ENCODE assay signal across 13 cellular contexts in the genomic region with DNA sequence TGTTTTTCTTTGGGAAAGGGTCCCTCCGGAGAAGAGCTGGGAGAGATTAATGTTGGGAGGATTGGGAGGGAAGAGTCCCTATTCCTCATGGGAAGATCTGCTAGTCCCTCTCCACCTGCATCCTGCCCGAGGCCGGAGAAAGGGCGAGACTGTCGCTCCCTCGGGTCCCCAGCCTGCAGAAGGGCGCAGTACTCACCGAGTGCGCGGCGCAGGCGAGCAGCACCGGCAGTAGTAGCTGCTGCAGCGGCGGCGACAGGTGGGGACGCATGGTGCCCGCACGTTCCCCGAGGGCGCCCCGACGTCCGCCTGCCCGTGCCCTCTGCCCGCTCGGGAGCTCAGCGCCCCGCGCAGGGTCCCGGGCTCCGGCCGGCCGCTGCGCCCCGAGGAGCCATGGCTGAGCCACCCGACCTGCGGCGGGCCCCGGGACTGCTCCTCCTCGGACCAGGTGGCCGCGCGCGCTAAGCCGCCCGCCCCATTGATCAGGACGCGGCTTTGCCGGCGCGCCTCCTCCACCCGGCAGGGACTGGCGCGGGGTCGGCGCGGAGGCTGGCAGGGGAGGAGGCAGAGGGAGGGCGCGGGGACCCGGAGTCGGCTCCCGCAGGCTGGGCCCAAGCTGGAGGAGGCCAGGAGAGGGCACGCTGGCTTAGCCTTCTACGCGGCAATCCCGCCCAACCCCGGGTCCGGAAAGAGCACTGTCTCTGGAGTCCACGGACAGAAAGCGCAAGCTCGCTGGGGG. TPM values are rescaled to one million over a fixed set of nuclear protein-coding genes. Genes with fewer than 3 reads are reported as not detected.
DNase-seq lines count a peak whose midpoint lies in the region; ATAC-seq and TF ChIP-seq lines count a peak whose summit lies in the region.
"Had no signal": no experiment of that assay in that cellular context is flagged by ENCODE, and none has a peak within 500 bp of the region (broad histone marks: within the 10 kb centered on the region; RNA-seq: fewer than 3 reads in every experiment).

A gene (minus strand): TSS at position 525 of the 736 bp plus-strand sequence. CDS start 257 bp downstream, at position 268.

- WGBS in psoas muscle, 3 donors = 6 to 8% (median 6%) methylated on average over 53 to 72 of the region's 72 CpGs

- H3K4me3 ChIP-seq in WERI-Rb-1 (ENCODE audit: low read depth, low read length) = peak within 1 kb of the TSS; percentile 62
- H3K4me3 ChIP-seq in psoas muscle = peak within 1 kb of the TSS; percentile 48

- no peak within 1 kb of the TSS; the same call in 1 of the 2 replicates for H3K27ac ChIP-seq in WERI-Rb-1
- H3K27ac ChIP-seq in psoas muscle = no peak within 1 kb of the TSS

- no peaks in the 10 kb centered on the region for H3K4me1 ChIP-seq in psoas muscle

- no peaks in the 10 kb centered on the region for H3K9me3 ChIP-seq in WERI-Rb-1 (ENCODE audit: severe bottlenecking)
- H3K9me3 ChIP-seq in psoas muscle = no peaks in the 10 kb centered on the region

- intact Hi-C loops in psoas muscle (cut with DNase I) = no loop called here

- H3K36me3 ChIP-seq in WERI-Rb-1 (no peaks in the 10 kb centered on the region), psoas muscle (ENCODE audit: insufficient read depth in 1 of 2, low read depth in 1 of 2) (no peaks in the 10 kb centered on the region)

- no peaks in the 10 kb centered on the region for H3K27me3 ChIP-seq in WERI-Rb-1 (ENCODE audit: insufficient read depth, low read depth, severe bottlenecking)
- H3K27me3 ChIP-seq in psoas muscle (ENCODE audit: insufficient read depth in 3 of 3, low read length in 2 of 3) = peaks cover 0 to 31% (median 3%) of the 10 kb centered on the region in 3 donors

- no peak for TF ChIP-seq CTCF in WERI-Rb-1 (IDR thresholded peaks at IDR 0.05; ENCODE audit: low read depth, low read length)
- no peak for TF ChIP-seq CTCF in psoas muscle (IDR thresholded peaks at IDR 0.05)

- peak; percentile 10 to 26 for DNase-seq in NCI-H2081 (lab: John Stamatoyannopoulos, UW)
- DNase-seq in NCI-H2081 treated with DMSO at 0.1 percent for 48 hours (lab: John Stamatoyannopoulos, UW) = no peak
- DNase-seq in WERI-Rb-1 = peak; percentile 65
- peak; percentile 69 for DNase-seq in iPS-NIHi11 (ENCODE audit: low spot score)
- no peak for DNase-seq in psoas muscle
- no peak for DNase-seq in A172 (ENCODE audit: low spot score)
- no peak for DNase-seq in CD1c-positive myeloid dendritic cell (ENCODE audit: extremely low spot score)
- DNase-seq: activated CD4-positive, alpha-beta T cell treated with anti-CD3 and anti-CD28 coated beads, Interleukin-2, amount 10 ng/mL, durations not matched to agents 7 days and 5 days; activated naive CD4-positive, alpha-beta T cell treated with anti-CD3 and anti-CD28 coated beads, Interleukin-2, amount 50 U/mL, for 16 hours; effector CD8-positive, alpha-beta T cell; NCI-H1436 treated with DMSO at 0.1 percent for 48 hours; SIG-M5 had no signal

- ATAC-seq in psoas muscle (peak; percentile 51 to 72 (median 66)), GM21390 (IDR thresholded peaks at IDR 0.05; ENCODE audit: unreplicated experiment) (no peak)

RNA-seq across cellular contexts. Expression of the gene that starts here (rescaled TPM):
- 1 to 10 TPM in 1 of 4 donors, under 1 TPM in 1, not detected in 2; 0.57 to 1.3 TPM for total RNA-seq in psoas muscle
- under 1 TPM in 1 of 3 donors, not detected in 2; 0.12 TPM for polyA plus RNA-seq in psoas muscle
- not detected in 2 replicates for total RNA-seq in A172 (2014; rRNA removed; shearing (Covaris generic))
- total RNA-seq: activated CD4-positive, alpha-beta T cell treated with anti-CD3 and anti-CD28 coated beads, Interleukin-2, amount 10 ng/mL, durations not matched to agents 7 days and 5 days had no signal

Comparison
In these comparisons a context has a peak if more than half of its experiments do, and no peak if none do; other contexts are left out.
1. DNase-seq: peak in NCI-H2081 (2 of 2), WERI-Rb-1 (single experiment) and iPS-NIHi11 (single experiment); none in NCI-H2081 treated with DMSO at 0.1 percent for 48 hours (single experiment), psoas muscle (0 of 2), A172 (single experiment) and CD1c-positive myeloid dendritic cell (single experiment).